In the genomic region with DNA sequence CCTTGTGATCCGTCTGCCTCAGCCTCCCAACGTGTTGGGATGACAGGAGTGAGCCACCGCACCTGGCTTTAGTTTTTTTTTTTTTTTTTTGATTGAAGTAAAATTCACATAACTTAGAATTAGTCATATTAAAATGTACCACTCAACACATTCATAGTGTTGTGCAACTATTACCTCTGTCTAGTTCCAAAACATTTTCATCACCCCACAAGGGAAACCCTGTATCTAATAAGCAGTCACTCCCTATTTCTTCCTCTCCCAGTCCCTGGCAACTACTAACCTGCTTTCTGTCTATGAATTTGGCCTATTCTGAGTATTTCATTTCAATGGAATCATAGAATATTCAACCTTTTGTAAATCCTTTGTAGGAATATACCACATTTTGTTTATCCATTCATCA, we compare ENCODE assay signal across 24 cellular contexts.
DNase-seq lines count a peak whose midpoint lies in the region; ATAC-seq and TF ChIP-seq lines count a peak whose summit lies in the region.
"Had no signal": no experiment of that assay in that cellular context is flagged by ENCODE, and none has a peak within 500 bp of the region (broad histone marks: within the 10 kb centered on the region; RNA-seq: fewer than 3 reads in every experiment).

No MANE protein-coding gene starts in this region.

- no peaks in the 10 kb centered on the region for H3K4me1 ChIP-seq in psoas muscle

- ATAC-seq in psoas muscle = peak in 3 of 4 donors; percentile 47 to 68 (median 54)
- ATAC-seq: mucosa of descending colon; stimulated activated naive CD8-positive, alpha-beta T cell treated with anti-CD3 and anti-CD28 coated beads, Interleukin-15, Interleukin-2, amounts not matched to agents 100 U/mL and 50 U/mL, for 24 hours had no signal

- no peaks in the 10 kb centered on the region for H3K27me3 ChIP-seq in psoas muscle (ENCODE audit: insufficient read depth in 3 of 3, low read length in 2 of 3)
- H3K27me3 ChIP-seq: adrenal gland, sigmoid colon, tibial artery had no signal

- H3K9me3 Mint-ChIP-seq in activated naive CD4-positive, alpha-beta T cell treated with anti-CD3 and anti-CD28 coated beads for 36 hours = no peaks in the 10 kb centered on the region
- H3K9me3 Mint-ChIP-seq: activated CD4-positive, alpha-beta T cell treated with anti-CD3 and anti-CD28 coated beads, Interleukin-2, amount 10 ng/mL, durations not matched to agents 7 days and 5 days; central memory CD8-positive, alpha-beta T cell had no signal

- peaks cover 0 to 20% of the 10 kb centered on the region in 2 donors for H3K36me3 ChIP-seq in psoas muscle (ENCODE audit: insufficient read depth in 1 of 2, low read depth in 1 of 2)

- H3K4me3 ChIP-seq in fibroblast of mammary gland (ENCODE audit: control insufficient read depth, low read depth, low read length) = no peak overlapping the region
- no peak overlapping the region for H3K4me3 ChIP-seq in psoas muscle
- H3K4me3 ChIP-seq: adrenal gland, mucosa of descending colon, sigmoid colon, tibial artery had no signal

- no peaks in the 10 kb centered on the region for H3K27me3 Mint-ChIP-seq in activated naive CD4-positive, alpha-beta T cell treated with anti-CD3 and anti-CD28 coated beads for 36 hours (ENCODE audit: low read depth)
- H3K27me3 Mint-ChIP-seq: activated CD4-positive, alpha-beta T cell treated with anti-CD3 and anti-CD28 coated beads, Interleukin-2, amount 10 ng/mL, durations not matched to agents 7 days and 5 days; central memory CD8-positive, alpha-beta T cell had no signal

- H3K27ac ChIP-seq in RWPE1 (peak overlapping the region; percentile 57), psoas muscle (no peak overlapping the region)
- H3K27ac ChIP-seq: adrenal gland, KMS-11, sigmoid colon, tibial artery had no signal

- POLR2A ChIA-PET in RWPE1 (lab: Yijun Ruan, JAX; ENCODE audit: low non-redundant PET) = no interaction called here

- CTCF ChIA-PET in RWPE1 (lab: Yijun Ruan, JAX) = no interaction called here
- CTCF ChIA-PET in activated naive CD4-positive, alpha-beta T cell treated with anti-CD3 and anti-CD28 coated beads for 36 hours (lab: Charles Lee) = no interaction called here

- DNase-seq in GM03348 (ENCODE audit: low spot score) (peak; percentile 42), RWPE1 (ENCODE audit: low spot score) (peak; percentile 26), fibroblast of mammary gland (ENCODE audit: low read depth) (peak; percentile 62), psoas muscle (no peak), RKO (ENCODE audit: low spot score) (no peak)
- no peak for DNase-seq in activated naive CD4-positive, alpha-beta T cell treated with anti-CD3 and anti-CD28 coated beads for 36 hours
- DNase-seq in effector CD4-positive, alpha-beta T cell = no peak
- DNase-seq: activated CD4-positive, alpha-beta T cell treated with anti-CD3 and anti-CD28 coated beads, Interleukin-2, amount 10 ng/mL, durations not matched to agents 7 days and 5 days; activated CD8-positive, alpha-beta memory T cell treated with anti-CD3 and anti-CD28 coated beads, Interleukin-2, amount 50 U/mL, for 48 hours; activated effector memory CD4-positive, alpha-beta T cell treated with anti-CD3 and anti-CD28 coated beads, Interleukin-2, amount 50 U/mL, for 16 hours; adrenal gland; AML-193; DND-41; effector CD8-positive, alpha-beta T cell; foreskin melanocyte; mucosa of descending colon; NCI-H1417; NCI-H69; SIG-M5; sigmoid colon; stimulated activated naive CD8-positive, alpha-beta T cell treated with anti-CD3 and anti-CD28 coated beads, Interleukin-15, Interleukin-2, amounts not matched to agents 100 U/mL and 50 U/mL, for 24 hours; tibial artery had no signal

- TF ChIP-seq CTCF in RWPE1 (conservative IDR thresholded peaks at IDR 0.05; ENCODE audit: low read depth) = no peak
- TF ChIP-seq CTCF in fibroblast of mammary gland (conservative IDR thresholded peaks at IDR 0.05; ENCODE audit: control insufficient read depth, insufficient read depth, low read depth, low read length) = no peak
- no peak for TF ChIP-seq CTCF in psoas muscle (IDR thresholded peaks at IDR 0.05)

- no peaks in the 10 kb centered on the region for H3K36me3 Mint-ChIP-seq in activated naive CD4-positive, alpha-beta T cell treated with anti-CD3 and anti-CD28 coated beads for 36 hours (ENCODE audit: low read depth)

- intact Hi-C loops in psoas muscle (cut with DNase I) = no loop called here
- intact Hi-C loops in activated naive CD4-positive, alpha-beta T cell treated with anti-CD3 and anti-CD28 coated beads for 36 hours (cut with micrococcal nuclease) = no loop called here

- 83 to 94% (median 84%) methylated on average over 3 of the region's 3 CpGs for WGBS in psoas muscle, 3 donors

- H3K4me1 Mint-ChIP-seq in activated naive CD4-positive, alpha-beta T cell treated with anti-CD3 and anti-CD28 coated beads for 36 hours (ENCODE audit: low read depth) = no peaks in the 10 kb centered on the region
- H3K4me1 Mint-ChIP-seq: central memory CD8-positive, alpha-beta T cell had no signal

- H3K9me3 ChIP-seq in psoas muscle = no peaks in the 10 kb centered on the region
- H3K9me3 ChIP-seq: adrenal gland, mucosa of descending colon, sigmoid colon, tibial artery had no signal

- H3K4me3 Mint-ChIP-seq in activated naive CD4-positive, alpha-beta T cell treated with anti-CD3 and anti-CD28 coated beads for 36 hours = no peak overlapping the region
- H3K4me3 Mint-ChIP-seq: activated CD4-positive, alpha-beta T cell treated with anti-CD3 and anti-CD28 coated beads, Interleukin-2, amount 10 ng/mL, durations not matched to agents 7 days and 5 days; central memory CD8-positive, alpha-beta T cell had no signal

- H3K27ac Mint-ChIP-seq in activated naive CD4-positive, alpha-beta T cell treated with anti-CD3 and anti-CD28 coated beads for 36 hours = no peak overlapping the region
- H3K27ac Mint-ChIP-seq: activated CD4-positive, alpha-beta T cell treated with anti-CD3 and anti-CD28 coated beads, Interleukin-2, amount 10 ng/mL, durations not matched to agents 7 days and 5 days had no signal

Comparison
In these comparisons a context has a peak if more than half of its experiments do, and no peak if none do; other contexts are left out.
1. DNase-seq: peak in GM03348 (single experiment), RWPE1 (single experiment) and fibroblast of mammary gland (single experiment); none in psoas muscle (0 of 2), RKO (single experiment), activated naive CD4-positive, alpha-beta T cell treated with anti-CD3 and anti-CD28 coated beads for 36 hours (single experiment) and effector CD4-positive, alpha-beta T cell (single experiment).